In genomic region chr14:36319899-36320209, GRCh38 we compare ENCODE assay signal across 8 cellular contexts. TPM values are rescaled to one million over a fixed set of nuclear protein-coding genes. Genes with fewer than 3 reads are reported as not detected.
A peak's percentile ranks its signal among the peaks of the same experiment; 100 is the strongest.
DNase-seq lines count a peak whose midpoint lies in the region; ATAC-seq and TF ChIP-seq lines count a peak whose summit lies in the region.

No MANE protein-coding gene starts in this region.

- H3K36me3 ChIP-seq in HAP-1 (replicated peaks) (no peaks in the 10 kb centered on the region), RWPE2 (ENCODE audit: low read depth) (peaks cover 15% of the 10 kb centered on the region), gastrocnemius medialis (no peaks in the 10 kb centered on the region)

- ATAC-seq in RWPE2 (ENCODE audit: low read depth) (no peak), gastrocnemius medialis (no peak), HG03442 (IDR thresholded peaks at IDR 0.05; ENCODE audit: unreplicated experiment) (no peak)

- in situ Hi-C loops in HAP-1 (cut with MboI; ENCODE audit: low sequenced_read_pairs), result no loop called here
- in situ Hi-C loops in gastrocnemius medialis (cut with MboI; ENCODE audit: low sequenced_read_pairs in 4 of 4), result no loop called here
- in situ Hi-C loops in G401 (cut with HindIII; ENCODE audit: low sequenced_read_pairs), result no loop called here

- H3K27me3 ChIP-seq in HAP-1 (ENCODE audit: low read depth) (no peaks in the 10 kb centered on the region), RWPE2 (ENCODE audit: insufficient read depth, poor library complexity, severe bottlenecking) (peaks cover 35% of the 10 kb centered on the region), gastrocnemius medialis (no peaks in the 10 kb centered on the region)

- H3K4me1 ChIP-seq in HAP-1 (peaks cover 21% of the 10 kb centered on the region), RWPE2 (ENCODE audit: insufficient read depth, poor library complexity, severe bottlenecking) (peaks cover 32% of the 10 kb centered on the region), gastrocnemius medialis (peaks cover 17 to 19% of the 10 kb centered on the region in 2 donors)

- TF ChIP-seq POLR2A in gastrocnemius medialis (IDR thresholded peaks at IDR 0.05), result no peak

- H3K4me3 ChIP-seq in HAP-1 (peak overlapping the region; percentile 81), RWPE2 (ENCODE audit: severe bottlenecking) (peak overlapping the region; percentile 71), fibroblast of pulmonary artery (replicated peaks; ENCODE audit: low read depth, low read length) (peak overlapping the region; percentile 93), gastrocnemius medialis (peak overlapping the region; percentile 78 to 97 (median 80))

- no peak for DNase-seq in HAP-1 (ENCODE audit: low spot score in 2 of 2)
- no peak for DNase-seq in RWPE2 (ENCODE audit: low spot score)
- DNase-seq in fibroblast of pulmonary artery (ENCODE audit: low read depth), result no peak
- DNase-seq in gastrocnemius medialis, result no peak
- DNase-seq in G401 (ENCODE audit: low spot score), result no peak
- no peak for DNase-seq in NCI-H1436 treated with DMSO at 0.1 percent for 48 hours (lab: John Stamatoyannopoulos, UW)
- DNase-seq in DMS 273 (lab: John Stamatoyannopoulos, UW; ENCODE audit: unreplicated experiment), result no peak

- H3K27ac ChIP-seq in RWPE2 (ENCODE audit: poor library complexity, severe bottlenecking) (peak overlapping the region; percentile 40), gastrocnemius medialis (peak overlapping the region; percentile 68 to 81 (median 79))

- intact Hi-C loops in gastrocnemius medialis (cut with DNase I; ENCODE audit: low total_unique reads), result loop anchor here (5.0 kb wide), 1 partner anchor 202 kb away; the partner anchor contains the start of gene NKX2-1

- H3K9me3 ChIP-seq in HAP-1 (no peaks in the 10 kb centered on the region), RWPE2 (ENCODE audit: severe bottlenecking) (no peaks in the 10 kb centered on the region), gastrocnemius medialis (no peaks in the 10 kb centered on the region)

- no peak for TF ChIP-seq CTCF in RWPE2 (IDR thresholded peaks at IDR 0.05; ENCODE audit: poor library complexity, severe bottlenecking)
- TF ChIP-seq CTCF in fibroblast of pulmonary artery (IDR thresholded peaks at IDR 0.05; ENCODE audit: low read length, missing control alignments), result no peak
- TF ChIP-seq CTCF in gastrocnemius medialis (IDR thresholded peaks at IDR 0.05 in 4 of 5, conservative IDR thresholded peaks at IDR 0.05 in 1 of 5), result no peak

RNA-seq across cellular contexts. Expression of gene MBIP, which starts 0.6 kb away (rescaled TPM):
- total RNA-seq in gastrocnemius medialis, result 1 to 10 TPM; 1.8 to 4.6 (median 3.5) TPM
- 5.8 and 9.6 TPM in 2 replicates for total RNA-seq in G401 (2014; rRNA removed; shearing (Covaris generic))
